In the genomic region with DNA sequence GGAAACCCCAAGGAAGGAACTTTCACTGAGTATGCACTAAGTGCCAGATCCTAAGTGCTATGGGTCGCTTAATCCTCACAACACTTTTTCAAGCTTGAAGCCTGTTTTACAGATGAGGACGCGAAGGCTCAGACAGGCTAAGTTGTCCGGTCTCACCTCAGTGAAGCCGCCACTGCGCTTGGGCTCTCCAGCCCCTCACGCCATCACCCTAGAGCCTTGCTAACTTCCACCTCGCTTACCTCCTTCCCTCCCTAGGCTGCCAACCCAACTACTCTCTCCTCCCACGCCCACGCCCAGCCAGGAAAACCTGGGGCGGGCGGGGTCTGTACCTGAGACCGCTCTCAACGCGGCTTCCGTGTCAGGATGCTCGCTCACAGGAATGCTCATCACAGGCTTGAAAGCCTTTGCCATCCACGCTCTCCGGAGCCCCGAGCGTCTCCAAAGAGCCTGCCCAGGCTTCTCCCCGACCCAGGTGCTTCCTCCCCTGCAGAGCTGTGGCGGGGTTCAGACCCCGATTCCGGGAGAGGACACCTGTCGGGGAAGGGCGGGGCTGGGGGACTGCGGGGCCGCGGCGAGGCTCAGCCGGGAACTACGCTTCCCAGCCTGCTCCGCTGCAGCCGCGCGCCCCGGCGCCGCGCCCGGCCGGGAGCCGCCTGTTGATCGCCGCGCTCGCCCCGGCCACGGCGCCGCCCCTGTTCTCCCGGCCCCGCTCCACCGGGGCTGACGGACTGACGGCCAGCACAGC, we compare ENCODE assay signal across 8 cellular contexts. TPM values are rescaled to one million over a fixed set of nuclear protein-coding genes. Genes with fewer than 3 reads are reported as not detected.
DNase-seq lines count a peak whose midpoint lies in the region; ATAC-seq and TF ChIP-seq lines count a peak whose summit lies in the region.

A gene (plus strand): TSS at position 656 of the 745 bp plus-strand sequence. CDS start 14,845 bp downstream, outside the sequence.

- no peak within 1 kb of the TSS for H3K4ac ChIP-seq in mesenchymal stem cell (ENCODE audit: low read depth in 1 of 2, low read length in 2 of 2)

- H3K4me3 Mint-ChIP-seq in effector memory CD8-positive, alpha-beta T cell = peak within 1 kb of the TSS; percentile 87 to 94

- no peaks in the 10 kb centered on the region for H3K79me1 ChIP-seq in mesenchymal stem cell (replicated peaks; ENCODE audit: low read length, poor library complexity, severe bottlenecking)

- H3K79me2 ChIP-seq in MM.1S (ENCODE audit: low read length) = no peaks in the 10 kb centered on the region

- DNase-seq in GM10266 (ENCODE audit: extremely low spot score) = peak; percentile 70
- DNase-seq in H7 = peak; percentile 87
- DNase-seq in MM.1S = peak; percentile 60
- peak; percentile 51 for DNase-seq in activated CD4-positive, alpha-beta T cell treated with anti-CD3 and anti-CD28 coated beads, Interleukin-2, amount 50 U/mL, for 1 hour
- peak; percentile 22 to 39 (median 36) for DNase-seq in effector memory CD8-positive, alpha-beta T cell
- peak; percentile 34 for DNase-seq in mesenchymal stem cell
- DNase-seq in stimulated activated naive CD8-positive, alpha-beta T cell treated with anti-CD3 and anti-CD28 coated beads, Interleukin-15, Interleukin-2, amounts not matched to agents 100 U/mL and 50 U/mL, for 24 hours = peak; percentile 67
- no peak for DNase-seq in dedifferentiated amniotic fluid mesenchymal stem cell (ENCODE audit: extremely low spot score)

- H3K36me3 ChIP-seq in H7 (replicated peaks; ENCODE audit: control insufficient read depth, insufficient read depth, low read length) = no peaks in the 10 kb centered on the region
- H3K36me3 ChIP-seq in MM.1S (replicated peaks; ENCODE audit: insufficient read depth, low read length) = no peaks in the 10 kb centered on the region
- no peaks in the 10 kb centered on the region for H3K36me3 ChIP-seq in mesenchymal stem cell (ENCODE audit: control insufficient read depth in 1 of 2, insufficient read depth in 2 of 2, low read depth in 1 of 2, low read length in 2 of 2)

- 2% methylated on average over 34 of the region's 57 CpGs for WGBS in mesenchymal stem cell

- no peak within 1 kb of the TSS for H2AK5ac ChIP-seq in mesenchymal stem cell (ENCODE audit: low read length, severe bottlenecking)

- H2BK5ac ChIP-seq in mesenchymal stem cell (ENCODE audit: low read depth, low read length, poor library complexity, severe bottlenecking) = no peak within 1 kb of the TSS

- H3K9me3 Mint-ChIP-seq in effector memory CD8-positive, alpha-beta T cell = no peaks in the 10 kb centered on the region

- H2BK12ac ChIP-seq in mesenchymal stem cell (ENCODE audit: low read length in 2 of 2) = no peak within 1 kb of the TSS

- peak within 1 kb of the TSS; percentile 80 for H2AFZ ChIP-seq in MM.1S (ENCODE audit: low read length)
- H2AFZ ChIP-seq in mesenchymal stem cell (ENCODE audit: low read depth, low read length) = peak within 1 kb of the TSS; percentile 89

- H3K9me3 ChIP-seq in MM.1S (replicated peaks; ENCODE audit: insufficient read depth, low read length) (no peaks in the 10 kb centered on the region), mesenchymal stem cell (ENCODE audit: control insufficient read depth, low read length) (no peaks in the 10 kb centered on the region)

- H3K4me2 ChIP-seq in MM.1S (ENCODE audit: low read depth, low read length) (peak within 1 kb of the TSS; percentile 70), mesenchymal stem cell (ENCODE audit: low read length, poor library complexity, severe bottlenecking) (peak within 1 kb of the TSS; percentile 100)

- no peak within 1 kb of the TSS for H3K14ac ChIP-seq in mesenchymal stem cell (ENCODE audit: low read length in 2 of 2)

- H3K23ac ChIP-seq in mesenchymal stem cell (ENCODE audit: low read length in 2 of 2) = no peak within 1 kb of the TSS

- H3K27me3 ChIP-seq in H7 (ENCODE audit: control insufficient read depth, insufficient read depth, low read length) = peaks cover 49% of the 10 kb centered on the region
- H3K27me3 ChIP-seq in MM.1S (replicated peaks; ENCODE audit: insufficient read depth, low read length) = peaks cover 27% of the 10 kb centered on the region
- H3K27me3 ChIP-seq in mesenchymal stem cell (ENCODE audit: control insufficient read depth in 1 of 2, insufficient read depth in 1 of 2, low read length in 2 of 2) = peaks cover 26 to 60% of the 10 kb centered on the region in 2 experiments

- H3K9ac ChIP-seq in MM.1S (ENCODE audit: low read length) = no peak within 1 kb of the TSS; the same call in 1 of the 2 replicates
- peak within 1 kb of the TSS; percentile 80 for H3K9ac ChIP-seq in mesenchymal stem cell (ENCODE audit: low read length)

- H3K36me3 Mint-ChIP-seq in effector memory CD8-positive, alpha-beta T cell (ENCODE audit: insufficient read depth) = no peaks in the 10 kb centered on the region

- peak within 1 kb of the TSS; percentile 38 for H2BK15ac ChIP-seq in mesenchymal stem cell (ENCODE audit: low read depth, poor library complexity, severe bottlenecking)

- no peaks in the 10 kb centered on the region for H4K20me1 ChIP-seq in MM.1S (ENCODE audit: insufficient read depth, low read length)

- H3F3A ChIP-seq in MM.1S (ENCODE audit: insufficient read depth, low read length) = no peaks in the 10 kb centered on the region

- H4K8ac ChIP-seq in mesenchymal stem cell (ENCODE audit: low read length) = no peak within 1 kb of the TSS

- no peak within 1 kb of the TSS for H2BK120ac ChIP-seq in mesenchymal stem cell (ENCODE audit: low read depth, low read length)

- peak within 1 kb of the TSS in 1 of 2 experiments; percentile 7 for H3K18ac ChIP-seq in mesenchymal stem cell (ENCODE audit: low read depth in 1 of 2, low read length in 2 of 2)

- peak; percentile 90 for ATAC-seq in effector memory CD8-positive, alpha-beta T cell (replicated peaks)
- peak; percentile 88 for ATAC-seq in stimulated activated naive CD8-positive, alpha-beta T cell treated with anti-CD3 and anti-CD28 coated beads, Interleukin-15, Interleukin-2, amounts not matched to agents 100 U/mL and 50 U/mL, for 24 hours

- no peaks in the 10 kb centered on the region for H3K9me2 ChIP-seq in MM.1S (replicated peaks; ENCODE audit: insufficient read depth, low read length)

- H3K4me1 Mint-ChIP-seq in effector memory CD8-positive, alpha-beta T cell (ENCODE audit: low read depth in 2 of 2) = peaks cover 25 to 34% of the 10 kb centered on the region in 2 donors

- H3K27ac Mint-ChIP-seq in effector memory CD8-positive, alpha-beta T cell = peak within 1 kb of the TSS; percentile 16 to 59

- no peaks in the 10 kb centered on the region for H3K27me3 Mint-ChIP-seq in effector memory CD8-positive, alpha-beta T cell

- no peak within 1 kb of the TSS for H3K27ac ChIP-seq in MM.1S (ENCODE audit: low read length)
- H3K27ac ChIP-seq in mesenchymal stem cell (ENCODE audit: low read length, poor library complexity, severe bottlenecking) = no peak within 1 kb of the TSS

- no peak within 1 kb of the TSS for H4K91ac ChIP-seq in mesenchymal stem cell (ENCODE audit: low read length)

- H3K4me1 ChIP-seq in MM.1S (ENCODE audit: low read length) = no peaks in the 10 kb centered on the region
- H3K4me1 ChIP-seq in mesenchymal stem cell (ENCODE audit: control insufficient read depth, insufficient read depth, low read depth, low read length) = peaks cover 8% of the 10 kb centered on the region

- TF ChIP-seq CTCF in GM10266 (IDR thresholded peaks at IDR 0.05; ENCODE audit: control insufficient read depth, insufficient read depth, low read depth, missing control alignments) (no peak), MM.1S (IDR thresholded peaks at IDR 0.05; ENCODE audit: low read length) (no peak)

- peak within 1 kb of the TSS; percentile 63 for H3K4me3 ChIP-seq in H7 (ENCODE audit: insufficient read depth, low read depth, low read length)
- H3K4me3 ChIP-seq in MM.1S (ENCODE audit: low read length) = peak within 1 kb of the TSS; percentile 71
- H3K4me3 ChIP-seq in mesenchymal stem cell (ENCODE audit: insufficient read depth in 1 of 2, low read depth in 1 of 2, low read length in 2 of 2) = peak within 1 kb of the TSS; percentile 76 to 90

RNA-seq across cellular contexts. Expression of the gene that starts here (rescaled TPM):
- 1.2 and 1.3 TPM in 2 replicates for total RNA-seq in H7 (2014; rRNA removed; shearing (Covaris generic))
- 5.9 TPM for polyA plus RNA-seq in mesenchymal stem cell (2013, experiment 1 of 2)
- 5.9 TPM for polyA plus RNA-seq in mesenchymal stem cell (2013, experiment 2 of 2)
